ENCODE assay signal across 23 cellular contexts in genomic region chr3:184585545-184585944, GRCh38. TPM values are rescaled to one million over a fixed set of nuclear protein-coding genes. Genes with fewer than 3 reads are reported as not detected.
DNase-seq lines count a peak whose midpoint lies in the region; ATAC-seq and TF ChIP-seq lines count a peak whose summit lies in the region.
"Had no signal": no experiment of that assay in that cellular context is flagged by ENCODE, and none has a peak within 500 bp of the region (broad histone marks: within the 10 kb centered on the region; RNA-seq: fewer than 3 reads in every experiment).

No MANE protein-coding gene starts in this region.

- H3K79me1 ChIP-seq in mesendoderm (ENCODE audit: low read length) (no peaks in the 10 kb centered on the region), neuronal stem cell (ENCODE audit: low read depth, low read length) (no peaks in the 10 kb centered on the region)

- H3K9me3 ChIP-seq in GM23248 (ENCODE audit: low read depth) (no peaks in the 10 kb centered on the region), SK-N-MC (ENCODE audit: low read depth, low read length) (no peaks in the 10 kb centered on the region), neuronal stem cell (replicated peaks in 1 of 2; ENCODE audit: control insufficient read depth in 2 of 2, insufficient read depth in 1 of 2, low read depth in 1 of 2, low read length in 2 of 2) (no peaks in the 10 kb centered on the region)
- H3K9me3 ChIP-seq: A549, SJCRH30 had no signal

- no peaks in the 10 kb centered on the region for H3K27me3 ChIP-seq in GM23248 (replicated peaks; ENCODE audit: insufficient read depth)
- no peaks in the 10 kb centered on the region for H3K27me3 ChIP-seq in mesendoderm (ENCODE audit: insufficient read depth, low read length, poor library complexity)
- H3K27me3 ChIP-seq in neuronal stem cell (ENCODE audit: control insufficient read depth in 3 of 3, insufficient read depth in 3 of 3, low read depth in 1 of 3, low read length in 3 of 3), result peaks cover 0 to 16% (median 0%) of the 10 kb centered on the region in 3 experiments
- H3K27me3 ChIP-seq: SJCRH30 had no signal

- H2BK120ac ChIP-seq in mesendoderm (ENCODE audit: low read depth, low read length) (no peak overlapping the region), neuronal stem cell (ENCODE audit: low read depth, low read length) (no peak overlapping the region)

- H3K14ac ChIP-seq in neuronal stem cell (ENCODE audit: low read length), result no peak overlapping the region

- TF ChIP-seq CTCF in omental fat pad (IDR thresholded peaks at IDR 0.05), result no peak

- in situ Hi-C loops in GM23248 (cut with MboI), result no loop called here

- H3K9me2 ChIP-seq in GM23248 (ENCODE audit: insufficient read depth), result no peaks in the 10 kb centered on the region

- no peak for ATAC-seq in omental fat pad (ENCODE audit: low FRiP score)
- ATAC-seq: A549, GM12878, K562, Panc1 had no signal

- no peak overlapping the region for H2BK12ac ChIP-seq in neuronal stem cell (ENCODE audit: low read length)

- H4K91ac ChIP-seq in neuronal stem cell (ENCODE audit: low read depth, low read length, poor library complexity), result no peak overlapping the region

- no peaks in the 10 kb centered on the region for H4K20me1 ChIP-seq in GM23248 (ENCODE audit: insufficient read depth)

- H3K18ac ChIP-seq in mesendoderm (ENCODE audit: low read length) (no peak overlapping the region), neuronal stem cell (ENCODE audit: low read length) (no peak overlapping the region)

- H2AK5ac ChIP-seq in mesendoderm (ENCODE audit: low read length) (peak overlapping the region; percentile 28), neuronal stem cell (ENCODE audit: low read depth, low read length) (peak overlapping the region; percentile 82)

- H4K5ac ChIP-seq in mesendoderm (ENCODE audit: low read length), result no peak overlapping the region

- no peak overlapping the region for H3K9ac ChIP-seq in GM23248
- no peak overlapping the region for H3K9ac ChIP-seq in SK-N-MC (ENCODE audit: insufficient read length)
- H3K9ac ChIP-seq in mesendoderm (ENCODE audit: low read length), result peak overlapping the region; percentile 14
- H3K9ac ChIP-seq in neuronal stem cell (ENCODE audit: low read depth, low read length, poor library complexity), result no peak overlapping the region

- H3K56ac ChIP-seq in mesendoderm (ENCODE audit: low read length), result peak overlapping the region; percentile 17

- DNase-seq in GM23248 (no peak), SK-N-MC (ENCODE audit: low read depth, low spot score) (no peak), mesendoderm (no peak), neuronal stem cell (ENCODE audit: low spot score) (no peak), DMS153 treated with DMSO at 0.1 percent for 48 hours (lab: John Stamatoyannopoulos, UW; ENCODE audit: unreplicated experiment) (no peak), NCI-H345 (lab: John Stamatoyannopoulos, UW) (no peak), omental fat pad (ENCODE audit: low spot score) (no peak)
- DNase-seq: DMS79 treated with DMSO at 0.1 percent for 48 hours; H9; HFFc6; MM.1S; NCI-H1092; NCI-H1436; NCI-H1930; NCI-H226; NCI-H524; NCI-H774; NK-92 treated with Interleukin-12 subunit alpha and Interleukin-12 subunit beta, amount 100 ng/mL, for 24 hours; SJCRH30 had no signal

- peaks cover 11% of the 10 kb centered on the region for H3F3A ChIP-seq in GM23248 (ENCODE audit: insufficient read depth)

- peak overlapping the region; percentile 73 for H3K4ac ChIP-seq in mesendoderm (ENCODE audit: low read depth, low read length)
- no peak overlapping the region for H3K4ac ChIP-seq in neuronal stem cell (ENCODE audit: low read length)

- H3K4me1 ChIP-seq in GM23248 (ENCODE audit: insufficient read depth) (peaks cover 17% of the 10 kb centered on the region), mesendoderm (ENCODE audit: control insufficient read depth, low read depth, low read length) (peaks cover 12% of the 10 kb centered on the region), neuronal stem cell (ENCODE audit: control insufficient read depth in 2 of 2, insufficient read depth in 1 of 2, low read depth in 1 of 2, low read length in 2 of 2) (peaks cover 24 to 31% of the 10 kb centered on the region in 2 donors)
- H3K4me1 ChIP-seq: A549 had no signal

- H3K27ac ChIP-seq in GM23248 (no peak overlapping the region), SK-N-MC (peak overlapping the region; percentile 81), mesendoderm (ENCODE audit: low read depth, low read length) (no peak overlapping the region), neuronal stem cell (replicated peaks; ENCODE audit: low read length) (no peak overlapping the region)
- H3K27ac ChIP-seq: A549, SJCRH30 had no signal

- H3K4me2 ChIP-seq in GM23248 (ENCODE audit: unreplicated experiment), result peak overlapping the region; percentile 12
- H3K4me2 ChIP-seq in mesendoderm (ENCODE audit: low read length), result no peak overlapping the region
- no peak overlapping the region for H3K4me2 ChIP-seq in neuronal stem cell (ENCODE audit: insufficient read depth, low read length, poor library complexity, severe bottlenecking)
- H3K4me2 ChIP-seq: A549 had no signal

- H3K4me3 ChIP-seq in GM23248, result no peak overlapping the region
- H3K4me3 ChIP-seq in SK-N-MC, result no peak overlapping the region
- no peak overlapping the region for H3K4me3 ChIP-seq in mesendoderm (ENCODE audit: low read length)
- H3K4me3 ChIP-seq in neuronal stem cell (ENCODE audit: low read length in 2 of 2), result no peak overlapping the region
- H3K4me3 ChIP-seq: A549, GM12878, K562, SJCRH30 had no signal

- H3K36me3 ChIP-seq in GM23248 (ENCODE audit: low read depth) (no peaks in the 10 kb centered on the region), SK-N-MC (ENCODE audit: insufficient read depth, low read length) (peaks cover 26% of the 10 kb centered on the region), mesendoderm (ENCODE audit: control insufficient read depth, insufficient read depth, low read length) (peaks cover 4% of the 10 kb centered on the region), neuronal stem cell (replicated peaks in 1 of 2; ENCODE audit: control insufficient read depth in 2 of 2, insufficient read depth in 2 of 2, low read length in 2 of 2) (peaks cover 0 to 19% of the 10 kb centered on the region in 2 donors)

- H3K23ac ChIP-seq in mesendoderm (ENCODE audit: low read length) (no peak overlapping the region), neuronal stem cell (ENCODE audit: low read depth, low read length, poor library complexity) (no peak overlapping the region)

- H2BK5ac ChIP-seq in mesendoderm (ENCODE audit: low read length) (peak overlapping the region; percentile 30), neuronal stem cell (ENCODE audit: low read length) (no peak overlapping the region)

- H2BK15ac ChIP-seq in mesendoderm (replicated peaks; ENCODE audit: low read depth) (no peak overlapping the region), neuronal stem cell (ENCODE audit: low read length) (no peak overlapping the region)

- H2AFZ ChIP-seq in GM23248, result no peak overlapping the region
- no peak overlapping the region for H2AFZ ChIP-seq in neuronal stem cell (ENCODE audit: low read length)

- H3K79me2 ChIP-seq in GM23248 (ENCODE audit: insufficient read depth), result no peaks in the 10 kb centered on the region
- H3K79me2 ChIP-seq in mesendoderm (ENCODE audit: control insufficient read depth, insufficient read depth, low read length), result no peaks in the 10 kb centered on the region

- WGBS in GM23248 (ENCODE audit: low coverage in 1 of 2, low lambda C conversion rate in 2 of 2, missing lambda C conversion rate in 2 of 2), 2 experiments, result 59 to 76% methylated on average over 4 to 6 of the region's 6 CpGs
- WGBS in mesendoderm (ENCODE audit: extremely low coverage, insufficient coverage, low lambda C conversion rate), result no CpG with 5 or more reads among the region's 6 CpGs
- WGBS in neuronal stem cell (ENCODE audit: extremely low coverage in 2 of 2, insufficient read length in 2 of 2, insufficient replicate concordance in 1 of 2), 2 donors, result no CpG with 5 or more reads among the region's 6 CpGs

- no peak overlapping the region for H4K8ac ChIP-seq in mesendoderm (ENCODE audit: low read depth, low read length)
- no peak overlapping the region for H4K8ac ChIP-seq in neuronal stem cell (ENCODE audit: low read depth, low read length)

RNA-seq across cellular contexts. Expression of gene EPHB3, which starts 24.0 kb away (rescaled TPM):
- total RNA-seq in GM23248 (2014; rRNA removed; shearing (Covaris generic)), result 3.0 and 16.9 TPM in 2 replicates
- polyA plus RNA-seq in GM23248 (2016; fragmentation: Nextera tagmentation; extraction: Ambion mirVana), result 1.6 and 1.7 TPM in 2 replicates
- polyA plus RNA-seq in mesendoderm (2013, experiment 1 of 2), result 2.4 TPM
- polyA plus RNA-seq in mesendoderm (2013, experiment 2 of 2), result 1.9 TPM
- 3.8 TPM for polyA plus RNA-seq in neuronal stem cell (2013, experiment 1 of 2)
- polyA plus RNA-seq in neuronal stem cell (2013, experiment 2 of 2), result 4.3 TPM
- total RNA-seq in omental fat pad, result 1 to 10 TPM in 3 of 4 donors, under 1 TPM in 1; 0.79 to 3.1 (median 2.1) TPM
- total RNA-seq: GM12878, K562 had no signal
- polyA plus RNA-seq: K562 had no signal
